Comparison of ENCODE assay signal across 1 cellular context in the genomic region with DNA sequence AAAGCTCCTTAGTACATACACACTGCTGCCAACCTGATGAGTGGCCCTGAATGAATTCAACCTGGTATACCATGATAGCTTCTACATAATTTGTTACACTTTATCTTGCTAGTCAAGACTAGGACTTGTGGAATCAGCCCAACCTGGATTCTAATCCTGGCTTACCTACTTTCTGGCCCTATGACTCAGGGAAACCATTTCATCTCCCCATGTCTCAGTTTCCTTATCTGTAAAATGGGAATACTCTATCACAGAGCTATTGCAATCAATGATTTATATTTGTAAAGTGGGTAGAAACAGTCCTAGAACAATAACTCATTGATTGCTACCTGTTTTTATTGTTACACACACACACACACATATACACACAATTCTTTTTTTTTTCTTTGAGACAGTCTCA.
TF ChIP-seq lines count a peak whose summit lies in the region.

No MANE protein-coding gene starts in this region.

TF ChIP-seq in HepG2, 621 proteins besides CTCF, POLR2A, EP300 and RAD21 (continued from another document):
- TF ChIP-seq, protein P1, sequence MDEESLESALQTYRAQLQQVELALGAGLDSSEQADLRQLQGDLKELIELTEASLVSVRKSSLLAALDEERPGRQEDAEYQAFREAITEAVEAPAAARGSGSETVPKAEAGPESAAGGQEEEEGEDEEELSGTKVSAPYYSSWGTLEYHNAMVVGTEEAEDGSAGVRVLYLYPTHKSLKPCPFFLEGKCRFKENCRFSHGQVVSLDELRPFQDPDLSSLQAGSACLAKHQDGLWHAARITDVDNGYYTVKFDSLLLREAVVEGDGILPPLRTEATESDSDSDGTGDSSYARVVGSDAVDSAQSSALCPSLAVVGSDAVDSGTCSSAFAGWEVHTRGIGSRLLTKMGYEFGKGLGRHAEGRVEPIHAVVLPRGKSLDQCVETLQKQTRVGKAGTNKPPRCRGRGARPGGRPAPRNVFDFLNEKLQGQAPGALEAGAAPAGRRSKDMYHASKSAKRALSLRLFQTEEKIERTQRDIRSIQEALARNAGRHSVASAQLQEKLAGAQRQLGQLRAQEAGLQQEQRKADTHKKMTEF (CRISPR knock-in tag; IDR thresholded peaks at IDR 0.05): no peak
- no peak for TF ChIP-seq ZKSCAN8 (CRISPR knock-in tag; IDR thresholded peaks at IDR 0.05; ENCODE audit: borderline replicate concordance)
- TF ChIP-seq, protein P2, sequence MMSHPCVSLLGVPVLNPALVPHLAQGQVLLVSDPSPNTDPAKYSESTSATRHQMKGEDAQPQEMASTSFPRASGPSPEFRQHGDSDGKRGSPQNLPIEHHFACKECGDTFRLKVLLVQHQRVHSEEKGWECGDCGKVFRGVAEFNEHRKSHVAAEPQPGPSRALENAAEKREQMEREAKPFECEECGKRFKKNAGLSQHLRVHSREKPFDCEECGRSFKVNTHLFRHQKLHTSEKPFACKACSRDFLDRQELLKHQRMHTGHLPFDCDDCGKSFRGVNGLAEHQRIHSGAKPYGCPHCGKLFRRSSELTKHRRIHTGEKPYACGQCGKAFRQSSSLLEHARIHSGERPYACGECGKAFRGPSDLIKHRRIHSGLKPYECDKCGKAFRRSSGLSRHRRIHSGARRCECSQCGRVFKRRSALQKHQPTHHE (CRISPR knock-in tag; IDR thresholded peaks at IDR 0.05; ENCODE audit: borderline replicate concordance): no peak
- TF ChIP-seq, protein P3, sequence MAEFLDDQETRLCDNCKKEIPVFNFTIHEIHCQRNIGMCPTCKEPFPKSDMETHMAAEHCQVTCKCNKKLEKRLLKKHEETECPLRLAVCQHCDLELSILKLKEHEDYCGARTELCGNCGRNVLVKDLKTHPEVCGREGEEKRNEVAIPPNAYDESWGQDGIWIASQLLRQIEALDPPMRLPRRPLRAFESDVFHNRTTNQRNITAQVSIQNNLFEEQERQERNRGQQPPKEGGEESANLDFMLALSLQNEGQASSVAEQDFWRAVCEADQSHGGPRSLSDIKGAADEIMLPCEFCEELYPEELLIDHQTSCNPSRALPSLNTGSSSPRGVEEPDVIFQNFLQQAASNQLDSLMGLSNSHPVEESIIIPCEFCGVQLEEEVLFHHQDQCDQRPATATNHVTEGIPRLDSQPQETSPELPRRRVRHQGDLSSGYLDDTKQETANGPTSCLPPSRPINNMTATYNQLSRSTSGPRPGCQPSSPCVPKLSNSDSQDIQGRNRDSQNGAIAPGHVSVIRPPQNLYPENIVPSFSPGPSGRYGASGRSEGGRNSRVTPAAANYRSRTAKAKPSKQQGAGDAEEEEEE (CRISPR knock-in tag; IDR thresholded peaks at IDR 0.05; ENCODE audit: borderline replicate concordance): no peak
- no peak for TF ChIP-seq NR2F6 (IDR thresholded peaks at IDR 0.05)
- no peak for TF ChIP-seq NR2F6 (CRISPR knock-in tag; IDR thresholded peaks at IDR 0.05)
- no peak for TF ChIP-seq KLF16 (CRISPR knock-in tag; IDR thresholded peaks at IDR 0.05)
- 0 out of 2 replicates have a peak, but pooled peaks have one; percentile 46 for TF ChIP-seq ADNP (CRISPR knock-in tag; IDR thresholded peaks at IDR 0.05)
- TF ChIP-seq SNAPC2 (CRISPR knock-in tag; IDR thresholded peaks at IDR 0.05): no peak
- TF ChIP-seq YY1 (IDR thresholded peaks at IDR 0.05; ENCODE audit: insufficient read depth, insufficient replicate concordance, low read depth, low read length): no peak
- TF ChIP-seq, protein P4, sequence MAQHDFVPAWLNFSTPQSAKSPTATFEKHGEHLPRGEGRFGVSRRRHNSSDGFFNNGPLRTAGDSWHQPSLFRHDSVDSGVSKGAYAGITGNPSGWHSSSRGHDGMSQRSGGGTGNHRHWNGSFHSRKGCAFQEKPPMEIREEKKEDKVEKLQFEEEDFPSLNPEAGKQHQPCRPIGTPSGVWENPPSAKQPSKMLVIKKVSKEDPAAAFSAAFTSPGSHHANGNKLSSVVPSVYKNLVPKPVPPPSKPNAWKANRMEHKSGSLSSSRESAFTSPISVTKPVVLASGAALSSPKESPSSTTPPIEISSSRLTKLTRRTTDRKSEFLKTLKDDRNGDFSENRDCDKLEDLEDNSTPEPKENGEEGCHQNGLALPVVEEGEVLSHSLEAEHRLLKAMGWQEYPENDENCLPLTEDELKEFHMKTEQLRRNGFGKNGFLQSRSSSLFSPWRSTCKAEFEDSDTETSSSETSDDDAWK (CRISPR knock-in tag; IDR thresholded peaks at IDR 0.05): no peak
- TF ChIP-seq ZSCAN31 (CRISPR knock-in tag; IDR thresholded peaks at IDR 0.05; ENCODE audit: low read depth): no peak
